ENCODE assay signal across 15 cellular contexts in the genomic region with DNA sequence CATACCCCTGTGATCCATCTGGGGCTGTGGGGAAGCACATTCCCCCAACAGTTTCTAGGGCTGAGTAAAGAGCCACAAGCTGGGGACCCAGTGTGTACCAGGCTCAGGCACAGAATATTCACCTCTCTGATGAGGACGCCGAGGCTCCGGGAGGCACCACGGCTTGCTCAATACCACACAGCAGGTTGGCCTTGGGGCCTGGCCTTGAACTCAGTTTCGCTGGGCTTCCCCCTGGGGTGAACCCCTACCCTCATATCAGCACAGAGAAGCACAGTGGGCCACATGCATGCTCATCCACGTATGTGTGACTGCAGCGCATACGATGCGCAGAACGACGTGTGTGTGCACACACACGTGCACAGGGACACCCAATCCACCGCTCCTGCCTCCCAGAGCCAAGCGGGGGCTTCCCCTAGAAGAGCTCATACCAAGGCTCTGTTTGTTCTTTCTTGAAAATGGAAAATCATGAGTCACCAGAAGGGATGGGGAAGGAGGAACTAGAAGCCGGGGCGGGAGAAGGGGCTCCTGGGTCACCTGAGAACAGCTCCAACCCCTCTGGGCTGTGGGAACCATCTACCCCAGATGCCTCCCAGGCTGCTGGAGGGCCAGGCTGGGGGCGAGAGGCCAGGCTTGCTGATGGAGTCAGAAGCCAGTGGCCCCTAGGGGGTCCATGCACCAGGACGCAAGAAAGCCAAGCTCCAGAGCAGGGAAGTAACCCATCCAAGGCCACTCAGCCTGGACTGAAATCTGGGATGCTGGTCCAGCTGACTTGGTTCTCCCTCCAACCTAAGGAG. TPM values are rescaled to one million over a fixed set of nuclear protein-coding genes. Genes with fewer than 3 reads are reported as not detected.
DNase-seq lines count a peak whose midpoint lies in the region; ATAC-seq, FAIRE-seq and TF ChIP-seq lines count a peak whose summit lies in the region.
"Had no signal": no experiment of that assay in that cellular context is flagged by ENCODE, and none has a peak within 500 bp of the region (broad histone marks: within the 10 kb centered on the region; RNA-seq: fewer than 3 reads in every experiment).

No MANE protein-coding gene starts in this region.

- peak overlapping the region; percentile 66; the same call in 1 of the 2 replicates for H3K27ac ChIP-seq in HUES64 (ENCODE audit: low read depth, low read length)
- H3K27ac ChIP-seq in mesenchymal stem cell (ENCODE audit: low read length, poor library complexity, severe bottlenecking) = no peak overlapping the region
- H3K27ac ChIP-seq: heart left ventricle had no signal

- H2BK5ac ChIP-seq in mesenchymal stem cell (ENCODE audit: low read depth, low read length, poor library complexity, severe bottlenecking) = no peak overlapping the region

- POLR2A ChIA-PET in activated B cell treated with CpG ODN at 0.5 μM for 24 hours (lab: Charles Lee) = interaction anchor here (0.5 to 0.7 kb wide), 6 partner anchors 10 to 261 kb away, joined by 3 to 14 read pairs (median 4); no protein-coding TSS in a partner anchor

- H3K14ac ChIP-seq in mesenchymal stem cell (ENCODE audit: low read length in 2 of 2) = no peak overlapping the region

- no TSS peak for BruUV-seq in Calu3 (replicated peaks; lab: Mats Ljungman, UMichigan)

- no peaks in the 10 kb centered on the region for H3K36me3 ChIP-seq in HUES64 (ENCODE audit: insufficient read depth, low read length)
- H3K36me3 ChIP-seq in mesenchymal stem cell (ENCODE audit: control insufficient read depth in 1 of 2, insufficient read depth in 2 of 2, low read depth in 1 of 2, low read length in 2 of 2) = no peaks in the 10 kb centered on the region
- H3K36me3 ChIP-seq: heart left ventricle had no signal

- intact Hi-C loops in Calu3 (cut with micrococcal nuclease; ENCODE audit: unreplicated experiment) = no loop called here
- intact Hi-C loops in activated B cell treated with CpG ODN at 0.5 μM for 24 hours (cut with micrococcal nuclease) = no loop called here

- H3K9me3 ChIP-seq in HUES64 (ENCODE audit: insufficient read depth, low read depth, low read length) = no peaks in the 10 kb centered on the region
- no peaks in the 10 kb centered on the region for H3K9me3 ChIP-seq in mesenchymal stem cell (ENCODE audit: control insufficient read depth, low read length)

- FAIRE-seq in frontal cortex (lab: Jason Lieb, UNC) = no peak

- H3K36me3 Mint-ChIP-seq in Calu3 (ENCODE audit: insufficient read depth, unreplicated experiment) (peaks cover 14% of the 10 kb centered on the region), activated B cell treated with CpG ODN at 0.5 μM for 24 hours (ENCODE audit: low read depth) (no peaks in the 10 kb centered on the region)
- H3K36me3 Mint-ChIP-seq: activated CD4-positive, alpha-beta memory T cell treated with anti-CD3 and anti-CD28 coated beads for 36 hours had no signal

- TF ChIP-seq CTCF in Calu3 (IDR thresholded peaks at IDR 0.05; ENCODE audit: unreplicated experiment) (no peak), activated B cell treated with CpG ODN at 0.5 μM for 24 hours (IDR thresholded peaks at IDR 0.05) (no peak)

- peaks cover 14% of the 10 kb centered on the region for H3K4me1 Mint-ChIP-seq in Calu3 (ENCODE audit: low read depth, unreplicated experiment)
- peaks cover 32% of the 10 kb centered on the region for H3K4me1 Mint-ChIP-seq in activated B cell treated with CpG ODN at 0.5 μM for 24 hours

- H3K23ac ChIP-seq in mesenchymal stem cell (ENCODE audit: low read length in 2 of 2) = no peak overlapping the region

- H3K9me3 Mint-ChIP-seq in Calu3 (ENCODE audit: low read depth, unreplicated experiment) (no peaks in the 10 kb centered on the region), activated B cell treated with CpG ODN at 0.5 μM for 24 hours (peaks cover 5% of the 10 kb centered on the region)

- DNase-seq in Calu3 (peak; percentile 54), activated B cell treated with CpG ODN at 0.5 μM for 24 hours (no peak), mesenchymal stem cell (peak; percentile 31), DMS53 treated with DMSO at 0.1 percent for 48 hours (lab: John Stamatoyannopoulos, UW; ENCODE audit: unreplicated experiment) (no peak), frontal cortex (ENCODE audit: low spot score in 2 of 2) (no peak)
- DNase-seq: activated CD4-positive, alpha-beta memory T cell treated with anti-CD3 and anti-CD28 coated beads for 36 hours; aorta; CD4-positive, alpha-beta memory T cell; heart left ventricle; NCI-H1048 had no signal

- H3K27me3 Mint-ChIP-seq in Calu3 (ENCODE audit: unreplicated experiment) (peaks cover 73% of the 10 kb centered on the region), activated B cell treated with CpG ODN at 0.5 μM for 24 hours (peaks cover 62% of the 10 kb centered on the region)

- H3K4ac ChIP-seq in mesenchymal stem cell (ENCODE audit: low read depth in 1 of 2, low read length in 2 of 2) = no peak overlapping the region

- H2AK5ac ChIP-seq in mesenchymal stem cell (ENCODE audit: low read length, severe bottlenecking) = no peak overlapping the region

- no peak overlapping the region for H4K91ac ChIP-seq in mesenchymal stem cell (ENCODE audit: low read length)

- H3K4me3 ChIP-seq in HUES64 (ENCODE audit: low read length) (peak overlapping the region; percentile 15; the same call in 1 of the 2 replicates), mesenchymal stem cell (ENCODE audit: insufficient read depth in 1 of 2, low read depth in 1 of 2, low read length in 2 of 2) (no peak overlapping the region)
- H3K4me3 ChIP-seq: heart left ventricle had no signal

- H4K8ac ChIP-seq in mesenchymal stem cell (ENCODE audit: low read length) = no peak overlapping the region

- H2AFZ ChIP-seq in mesenchymal stem cell (ENCODE audit: low read depth, low read length) = no peak overlapping the region

- H3K4me3 Mint-ChIP-seq in Calu3 (ENCODE audit: low read depth, unreplicated experiment) (no peak overlapping the region), activated B cell treated with CpG ODN at 0.5 μM for 24 hours (no peak overlapping the region)
- H3K4me3 Mint-ChIP-seq: activated CD4-positive, alpha-beta memory T cell treated with anti-CD3 and anti-CD28 coated beads for 36 hours; dendritic cell treated with granulocyte-macrophage colony-stimulating factor and Interleukin-4, amounts not matched to agents 40 ng/mL and 50 ng/mL, for 4 days had no signal

- peak overlapping the region; percentile 60 for H3K27ac Mint-ChIP-seq in Calu3 (ENCODE audit: unreplicated experiment)
- H3K27ac Mint-ChIP-seq in activated B cell treated with CpG ODN at 0.5 μM for 24 hours = peak overlapping the region; percentile 46
- H3K27ac Mint-ChIP-seq: activated CD4-positive, alpha-beta memory T cell treated with anti-CD3 and anti-CD28 coated beads for 36 hours; CD4-positive, alpha-beta memory T cell; dendritic cell treated with granulocyte-macrophage colony-stimulating factor and Interleukin-4, amounts not matched to agents 40 ng/mL and 50 ng/mL, for 4 days had no signal

- no peak overlapping the region for H2BK12ac ChIP-seq in mesenchymal stem cell (ENCODE audit: low read length in 2 of 2)

- 69% methylated on average over 18 of the region's 18 CpGs for WGBS in HUES64
- 75% methylated on average over 18 of the region's 18 CpGs for WGBS in mesenchymal stem cell

- H3K9ac ChIP-seq in HUES64 (ENCODE audit: low read depth, low read length) = no peak overlapping the region
- H3K9ac ChIP-seq in mesenchymal stem cell (ENCODE audit: low read length) = no peak overlapping the region

- CTCF ChIA-PET in Calu3 (lab: Charles Lee) (interaction anchor here (0.5 to 1.1 kb wide), 5 partner anchors 23 to 284 kb away, joined by 3 to 8 read pairs (median 5); partner anchors contain the start of genes IQCN and RAB3A), activated B cell treated with CpG ODN at 0.5 μM for 24 hours (lab: Charles Lee) (interaction anchor here (0.9 to 1.3 kb wide), 2 partner anchors 9 to 21 kb away, joined by 3 read pairs; no protein-coding TSS in a partner anchor)

- H3K4me2 ChIP-seq in mesenchymal stem cell (ENCODE audit: low read length, poor library complexity, severe bottlenecking) = no peak overlapping the region

- no peak overlapping the region for H2BK120ac ChIP-seq in mesenchymal stem cell (ENCODE audit: low read depth, low read length)

- peaks cover 17% of the 10 kb centered on the region for H3K4me1 ChIP-seq in HUES64 (ENCODE audit: insufficient read depth, low read length)
- peaks cover 7% of the 10 kb centered on the region for H3K4me1 ChIP-seq in mesenchymal stem cell (ENCODE audit: control insufficient read depth, insufficient read depth, low read depth, low read length)

- no peak overlapping the region for H3K18ac ChIP-seq in mesenchymal stem cell (ENCODE audit: low read depth in 1 of 2, low read length in 2 of 2)

- no peaks in the 10 kb centered on the region for H3K79me1 ChIP-seq in mesenchymal stem cell (replicated peaks; ENCODE audit: low read length, poor library complexity, severe bottlenecking)

- H2BK15ac ChIP-seq in mesenchymal stem cell (ENCODE audit: low read depth, poor library complexity, severe bottlenecking) = no peak overlapping the region

- ATAC-seq in activated B cell treated with CpG ODN at 0.5 μM for 24 hours (ENCODE audit: low read depth) (no peak), GM19455 (IDR thresholded peaks at IDR 0.05; ENCODE audit: unreplicated experiment) (no peak), GM21825 (IDR thresholded peaks at IDR 0.05; ENCODE audit: unreplicated experiment) (no peak)
- ATAC-seq: Right ventricle myocardium inferior had no signal

- H3K27me3 ChIP-seq in HUES64 (ENCODE audit: insufficient read depth, low read length) (peaks cover 13% of the 10 kb centered on the region), mesenchymal stem cell (ENCODE audit: control insufficient read depth in 1 of 2, insufficient read depth in 1 of 2, low read length in 2 of 2) (peaks cover 42 to 80% of the 10 kb centered on the region in 2 experiments)

RNA-seq across cellular contexts. Expression of gene PDE4C, which starts 4.9 kb away (rescaled TPM):
- 0.90 and 2.4 TPM in 2 replicates for total RNA-seq in Calu3 (2022)
- polyA plus RNA-seq in HUES64 (2013, experiment 1 of 2) = 0.55 TPM
- polyA plus RNA-seq in HUES64 (2013, experiment 2 of 2) = 0.44 TPM
- total RNA-seq in activated B cell treated with CpG ODN at 0.5 μM for 24 hours = not detected in 2 replicates
- 0.04 TPM for polyA plus RNA-seq in mesenchymal stem cell (2013, experiment 1 of 2)
- polyA plus RNA-seq in mesenchymal stem cell (2013, experiment 2 of 2) = not detected
- total RNA-seq in frontal cortex = 1.2 TPM
- total RNA-seq: activated CD4-positive, alpha-beta memory T cell treated with anti-CD3 and anti-CD28 coated beads for 36 hours had no signal
- polyA plus RNA-seq: CD4-positive, alpha-beta memory T cell had no signal

RNA-seq across cellular contexts. Expression of gene RAB3A, which starts 27.3 kb away (rescaled TPM):
- total RNA-seq in Calu3 (2022) (1.9 TPM in 2 replicates), activated B cell treated with CpG ODN at 0.5 μM for 24 hours (3.8 and 4.1 TPM in 2 replicates), frontal cortex (42.0 TPM)
- polyA plus RNA-seq in HUES64 (2013, experiment 1 of 2) = 3.5 TPM
- polyA plus RNA-seq in HUES64 (2013, experiment 2 of 2) = 5.1 TPM
- 5.6 TPM for polyA plus RNA-seq in mesenchymal stem cell (2013, experiment 1 of 2)
- 5.8 TPM for polyA plus RNA-seq in mesenchymal stem cell (2013, experiment 2 of 2)

RNA-seq across cellular contexts. Expression of gene MPV17L2, which starts 38.1 kb away (rescaled TPM):
- 10.9 and 11.5 TPM in 2 replicates for total RNA-seq in Calu3 (2022)
- polyA plus RNA-seq in HUES64 (2013, experiment 1 of 2) = 25.7 TPM
- 25.9 TPM for polyA plus RNA-seq in HUES64 (2013, experiment 2 of 2)
- 17.3 and 17.9 TPM in 2 replicates for total RNA-seq in activated B cell treated with CpG ODN at 0.5 μM for 24 hours
- polyA plus RNA-seq in mesenchymal stem cell (2013, experiment 1 of 2) = 19.7 TPM
- 20.2 TPM for polyA plus RNA-seq in mesenchymal stem cell (2013, experiment 2 of 2)
- 4.5 TPM for total RNA-seq in frontal cortex

RNA-seq across cellular contexts. Expression of gene IQCN, which starts 43.1 kb away (rescaled TPM):
- total RNA-seq in Calu3 (2022) = 1.5 and 1.6 TPM in 2 replicates
- polyA plus RNA-seq in HUES64 (2013, experiment 1 of 2) = 0.20 TPM
- polyA plus RNA-seq in HUES64 (2013, experiment 2 of 2) = 0.38 TPM
- total RNA-seq in activated B cell treated with CpG ODN at 0.5 μM for 24 hours = 15.6 and 17.8 TPM in 2 replicates
- polyA plus RNA-seq in mesenchymal stem cell (2013, experiment 1 of 2) = 0.30 TPM
- 0.33 TPM for polyA plus RNA-seq in mesenchymal stem cell (2013, experiment 2 of 2)
- total RNA-seq in frontal cortex = 0.41 TPM

RNA-seq across cellular contexts. Expression of gene JUND, which starts 50.3 kb away (rescaled TPM):
- total RNA-seq in Calu3 (2022) = 44.9 and 60.9 TPM in 2 replicates
- polyA plus RNA-seq in HUES64 (2013, experiment 1 of 2) = 93.0 TPM
- 114 TPM for polyA plus RNA-seq in HUES64 (2013, experiment 2 of 2)
- 206 and 225 TPM in 2 replicates for total RNA-seq in activated B cell treated with CpG ODN at 0.5 μM for 24 hours
- polyA plus RNA-seq in mesenchymal stem cell (2013, experiment 1 of 2) = 173 TPM
- 178 TPM for polyA plus RNA-seq in mesenchymal stem cell (2013, experiment 2 of 2)
- 35.5 TPM for total RNA-seq in frontal cortex

Comparison
In these comparisons a context has a peak if more than half of its experiments do, and no peak if none do; other contexts are left out.
1. DNase-seq: peak in Calu3 (single experiment) and mesenchymal stem cell (single experiment); none in activated B cell treated with CpG ODN at 0.5 μM for 24 hours (single experiment), DMS53 treated with DMSO at 0.1 percent for 48 hours (single experiment) and frontal cortex (0 of 2).